Comparison of ENCODE assay signal across 9 cellular contexts in genomic region chr19:18418725-18419194, GRCh38. TPM values are rescaled to one million over a fixed set of nuclear protein-coding genes. Genes with fewer than 3 reads are reported as not detected.
DNase-seq lines count a peak whose midpoint lies in the region; ATAC-seq and TF ChIP-seq lines count a peak whose summit lies in the region.
"Had no signal": no experiment of that assay in that cellular context is flagged by ENCODE, and none has a peak within 500 bp of the region (broad histone marks: within the 10 kb centered on the region; RNA-seq: fewer than 3 reads in every experiment).

No MANE protein-coding gene starts in this region.

- H3K27ac ChIP-seq in CD4-positive, CD25-positive, alpha-beta regulatory T cell (ENCODE audit: insufficient read depth, low read length, poor library complexity, severe bottlenecking) = no peak overlapping the region
- H3K27ac ChIP-seq in foreskin keratinocyte (no peak overlapping the region), trophoblast cell (ENCODE audit: low read depth, low read length) (peak overlapping the region; percentile 35)

- H3K14ac ChIP-seq in trophoblast cell (ENCODE audit: low read length) = peak overlapping the region; percentile 97

- WGBS in trophoblast cell (ENCODE audit: extremely low coverage, insufficient coverage, insufficient read length) = no CpG with 5 or more reads among the region's 30 CpGs

- H2BK12ac ChIP-seq in trophoblast cell (ENCODE audit: low read length) = peak overlapping the region; percentile 98

- no peak overlapping the region for H3K23ac ChIP-seq in trophoblast cell (ENCODE audit: low read length)

- no peak for DNase-seq in CD4-positive, CD25-positive, alpha-beta regulatory T cell
- DNase-seq in activated CD4-positive, alpha-beta T cell treated with anti-CD3 and anti-CD28 coated beads, Interleukin-2, amount 50 U/mL, for 1 hour = peak; percentile 34
- DNase-seq in foreskin keratinocyte = peak in 1 of 2 donors; percentile 47
- DNase-seq in trophoblast cell = peak in 1 of 2 donors; percentile 51
- DNase-seq in 8988T = no peak

- H3K9me3 ChIP-seq in CD4-positive, CD25-positive, alpha-beta regulatory T cell (ENCODE audit: control insufficient read depth in 2 of 2, low read length in 2 of 2) = no peaks in the 10 kb centered on the region
- H3K9me3 ChIP-seq in trophoblast cell (ENCODE audit: insufficient read depth, low read depth, low read length) = peaks cover 2% of the 10 kb centered on the region

- H4K12ac ChIP-seq in trophoblast cell (ENCODE audit: low read depth, low read length) = peak overlapping the region; percentile 2

- peak overlapping the region; percentile 91 for H2BK120ac ChIP-seq in trophoblast cell (ENCODE audit: insufficient read depth, low read length, poor library complexity)

- H3K79me2 ChIP-seq in trophoblast cell (ENCODE audit: control insufficient read depth, insufficient read depth, low read length, poor library complexity) = peaks cover 14% of the 10 kb centered on the region

- H2AFZ ChIP-seq in trophoblast cell (ENCODE audit: insufficient read depth, low read length, poor library complexity) = peak overlapping the region; percentile 27

- peak overlapping the region; percentile 48 for H3K18ac ChIP-seq in trophoblast cell (ENCODE audit: low read length)

- H3K4me1 ChIP-seq in CD4-positive, CD25-positive, alpha-beta regulatory T cell (ENCODE audit: control insufficient read depth, insufficient read depth, low read length, poor library complexity, severe bottlenecking) = peaks cover 88% of the 10 kb centered on the region
- H3K4me1 ChIP-seq in foreskin keratinocyte (peaks cover 5% of the 10 kb centered on the region), trophoblast cell (ENCODE audit: control insufficient read depth in 1 of 2, insufficient read depth in 2 of 2, low read length in 2 of 2) (peaks cover 29 to 35% of the 10 kb centered on the region in 2 experiments)

- H3K4me1 Mint-ChIP-seq in CD4-positive, CD25-positive, alpha-beta regulatory T cell = peaks cover 7 to 84% (median 42%) of the 10 kb centered on the region in 4 donors

- peaks cover 32% of the 10 kb centered on the region for H3K79me1 ChIP-seq in trophoblast cell (ENCODE audit: low read length)

- TF ChIP-seq CTCF in foreskin keratinocyte (conservative IDR thresholded peaks at IDR 0.05) = no peak

- peak; percentile 23 to 28 for ATAC-seq in CD4-positive, CD25-positive, alpha-beta regulatory T cell (ENCODE audit: low read depth in 2 of 2)
- ATAC-seq in HG03097 (IDR thresholded peaks at IDR 0.05; ENCODE audit: low FRiP score, unreplicated experiment) = peak; percentile 5
- ATAC-seq in foreskin keratinocyte = peak; percentile 3
- no peak for ATAC-seq in HG03342 (IDR thresholded peaks at IDR 0.05; ENCODE audit: unreplicated experiment)
- no peak for ATAC-seq in GM19463 (IDR thresholded peaks at IDR 0.05; ENCODE audit: unreplicated experiment)

- peak overlapping the region; percentile 1 for H3K4ac ChIP-seq in trophoblast cell (ENCODE audit: low read depth, low read length)

- peak overlapping the region; percentile 87 to 94 (median 90) for H3K4me3 Mint-ChIP-seq in CD4-positive, CD25-positive, alpha-beta regulatory T cell

- no peaks in the 10 kb centered on the region for H3K36me3 ChIP-seq in CD4-positive, CD25-positive, alpha-beta regulatory T cell (ENCODE audit: control insufficient read depth, insufficient read depth, low read length)
- no peaks in the 10 kb centered on the region for H3K36me3 ChIP-seq in trophoblast cell (ENCODE audit: control insufficient read depth in 1 of 2, insufficient read depth in 2 of 2, low read length in 2 of 2)

- no peaks in the 10 kb centered on the region for H3K36me3 Mint-ChIP-seq in CD4-positive, CD25-positive, alpha-beta regulatory T cell

- H2BK5ac ChIP-seq in trophoblast cell (ENCODE audit: low read depth, low read length, poor library complexity) = peak overlapping the region; percentile 3

- H3K4me2 ChIP-seq in trophoblast cell (ENCODE audit: low read length) = peak overlapping the region; percentile 78

- H2AK5ac ChIP-seq in trophoblast cell (ENCODE audit: low read length) = peak overlapping the region; percentile 99

- no peak overlapping the region for H3K9ac ChIP-seq in trophoblast cell (ENCODE audit: low read length)

- H3K27me3 Mint-ChIP-seq in CD4-positive, CD25-positive, alpha-beta regulatory T cell = peaks cover 36% of the 10 kb centered on the region

- peak overlapping the region; percentile 99 for H4K91ac ChIP-seq in trophoblast cell (ENCODE audit: low read depth, low read length)

- peak overlapping the region; percentile 44 for H3K4me3 ChIP-seq in CD4-positive, CD25-positive, alpha-beta regulatory T cell (ENCODE audit: low read depth, low read length)
- peak overlapping the region; percentile 62 for H3K4me3 ChIP-seq in trophoblast cell (ENCODE audit: low read depth, low read length)

- H4K8ac ChIP-seq in trophoblast cell (ENCODE audit: low read depth, low read length) = peak overlapping the region; percentile 61

- H3K9me3 Mint-ChIP-seq in CD4-positive, CD25-positive, alpha-beta regulatory T cell = peaks cover 0 to 1% (median 0%) of the 10 kb centered on the region in 7 donors

- H3K27me3 ChIP-seq in CD4-positive, CD25-positive, alpha-beta regulatory T cell (ENCODE audit: control insufficient read depth, insufficient read depth, low read length) = no peaks in the 10 kb centered on the region
- H3K27me3 ChIP-seq in foreskin keratinocyte (no peaks in the 10 kb centered on the region), trophoblast cell (ENCODE audit: insufficient read depth, low read length) (no peaks in the 10 kb centered on the region)

- peak overlapping the region in 2 of 3 donors; percentile 48 to 86 for H3K27ac Mint-ChIP-seq in CD4-positive, CD25-positive, alpha-beta regulatory T cell

RNA-seq across cellular contexts. Expression of gene SSBP4, which starts 0.4 kb away (rescaled TPM):
- total RNA-seq in CD4-positive, CD25-positive, alpha-beta regulatory T cell = 97.9 TPM
- polyA plus RNA-seq in CD4-positive, CD25-positive, alpha-beta regulatory T cell = 10 to 100 TPM; 47.3 to 84.0 (median 65.6) TPM
- total RNA-seq in foreskin keratinocyte = 46.3 and 48.7 TPM in 2 replicates
- polyA plus RNA-seq in foreskin keratinocyte = 54.0 and 65.3 TPM in 2 replicates
- 51.1 and 52.0 TPM in 2 replicates for polyA plus RNA-seq in trophoblast cell (2013)

RNA-seq across cellular contexts. Expression of gene ISYNA1, which starts 19.2 kb away (rescaled TPM):
- total RNA-seq in CD4-positive, CD25-positive, alpha-beta regulatory T cell = 26.2 TPM
- polyA plus RNA-seq in CD4-positive, CD25-positive, alpha-beta regulatory T cell = 10 to 100 TPM; 11.3 to 26.0 (median 21.4) TPM
- 16.5 and 19.9 TPM in 2 replicates for total RNA-seq in foreskin keratinocyte
- polyA plus RNA-seq in foreskin keratinocyte = 22.1 and 23.2 TPM in 2 replicates
- 476 and 488 TPM in 2 replicates for polyA plus RNA-seq in trophoblast cell (2013)

RNA-seq across cellular contexts. Expression of gene LRRC25, which starts 21.3 kb away (rescaled TPM):
- total RNA-seq in CD4-positive, CD25-positive, alpha-beta regulatory T cell = not detected
- under 1 TPM in 3 of 4 donors, not detected in 1; 0.09 to 0.79 (median 0.25) TPM for polyA plus RNA-seq in CD4-positive, CD25-positive, alpha-beta regulatory T cell
- total RNA-seq in foreskin keratinocyte = not detected in 2 replicates
- not detected in 2 replicates for polyA plus RNA-seq in foreskin keratinocyte
- not detected in 2 replicates for polyA plus RNA-seq in trophoblast cell (2013)
- total RNA-seq: pulmonary artery endothelial cell had no signal

RNA-seq across cellular contexts. Expression of gene GDF15, which starts 32.8 kb away (rescaled TPM):
- not detected for total RNA-seq in CD4-positive, CD25-positive, alpha-beta regulatory T cell
- not detected for polyA plus RNA-seq in CD4-positive, CD25-positive, alpha-beta regulatory T cell
- total RNA-seq in foreskin keratinocyte = 0.34 and 0.67 TPM in 2 replicates
- polyA plus RNA-seq in foreskin keratinocyte = 0.48 and 0.57 TPM in 2 replicates
- polyA plus RNA-seq in trophoblast cell (2013) = 182 and 198 TPM in 2 replicates

Comparison
In these comparisons a context has a peak if more than half of its experiments do, and no peak if none do; other contexts are left out.
1. ATAC-seq: peak in CD4-positive, CD25-positive, alpha-beta regulatory T cell (2 of 2), HG03097 (single experiment) and foreskin keratinocyte (single experiment); none in HG03342 (single experiment) and GM19463 (single experiment).